Comparison of ENCODE assay signal across 13 cellular contexts in genomic region chr2:153873062-153874048, GRCh38.
A peak's percentile ranks its signal among the peaks of the same experiment; 100 is the strongest.
DNase-seq lines count a peak whose midpoint lies in the region; ATAC-seq, FAIRE-seq and TF ChIP-seq lines count a peak whose summit lies in the region.
"Had no signal": no experiment of that assay in that cellular context is flagged by ENCODE, and none has a peak within 500 bp of the region (broad histone marks: within the 10 kb centered on the region; RNA-seq: fewer than 3 reads in every experiment).

No MANE protein-coding gene starts in this region.

- H3K27ac Mint-ChIP-seq in nephron = no peak overlapping the region

- no peaks in the 10 kb centered on the region for H3K9me3 Mint-ChIP-seq in nephron

- H3K36me3 Mint-ChIP-seq in nephron (ENCODE audit: low read depth) = no peaks in the 10 kb centered on the region

- FAIRE-seq in urothelium cell line (lab: Jason Lieb, UNC) = no peak
- FAIRE-seq: endometrium had no signal

- peaks cover 55% of the 10 kb centered on the region for H3K27me3 Mint-ChIP-seq in nephron (ENCODE audit: low read depth)

- no peak for TF ChIP-seq CTCF in nephron (IDR thresholded peaks at IDR 0.05; ENCODE audit: unreplicated experiment in 3 of 3)

- H3K4me1 Mint-ChIP-seq in nephron = peaks cover 13% of the 10 kb centered on the region

- peak; percentile 37 for DNase-seq in COR-L47 (lab: John Stamatoyannopoulos, UW)
- peak; percentile 9 for DNase-seq in NCI-H1694 (lab: John Stamatoyannopoulos, UW)
- peak; percentile 74 for DNase-seq in cerebellar cortex (ENCODE audit: low spot score)
- no peak for DNase-seq in DMS79 (lab: John Stamatoyannopoulos, UW)
- no peak for DNase-seq in RKO (ENCODE audit: low spot score)
- DNase-seq in urothelium cell line (ENCODE audit: low spot score) = no peak
- DNase-seq: activated effector memory CD4-positive, alpha-beta T cell treated with Interleukin-2 at 50 U/mL for 16 hours; Calu3; NCI-H1048; T-helper 9 cell had no signal

- ATAC-seq in HG03565 (IDR thresholded peaks at IDR 0.05; ENCODE audit: unreplicated experiment) = no peak

- peak overlapping the region; percentile 90 to 92 (median 91) for H3K4me3 Mint-ChIP-seq in nephron

Comparison
In these comparisons a context has a peak if more than half of its experiments do, and no peak if none do; other contexts are left out.
1. DNase-seq: peak in COR-L47 (single experiment), NCI-H1694 (single experiment) and cerebellar cortex (single experiment); none in DMS79 (single experiment), RKO (single experiment) and urothelium cell line (single experiment).